Comparison of ENCODE assay signal across 8 cellular contexts in genomic region chr3:185932213-185932612, GRCh38. TPM values are rescaled to one million over a fixed set of nuclear protein-coding genes. Genes with fewer than 3 reads are reported as not detected.
DNase-seq lines count a peak whose midpoint lies in the region; ATAC-seq, FAIRE-seq and TF ChIP-seq lines count a peak whose summit lies in the region.

No MANE protein-coding gene starts in this region.

- H3K9ac ChIP-seq in HepG2 (ENCODE audit: insufficient read depth, low read depth, low read length) (peak overlapping the region; percentile 38; the same call in 1 of the 2 replicates), astrocyte (ENCODE audit: low read length) (peak overlapping the region; percentile 21)

- H3K4me1 ChIP-seq in HepG2 (ENCODE audit: insufficient read depth, low read length) (peaks cover 68% of the 10 kb centered on the region), right lobe of liver (peaks cover 0 to 84% (median 28%) of the 10 kb centered on the region in 4 donors), astrocyte (ENCODE audit: insufficient read depth, low read length) (peaks cover 65% of the 10 kb centered on the region), aorta (ENCODE audit: control insufficient read depth in 1 of 2, insufficient read depth in 2 of 2, low read length in 2 of 2) (peaks cover 4 to 11% of the 10 kb centered on the region in 2 donors)

- in situ Hi-C loops in HepG2 (cut with HindIII; ENCODE audit: extremely low pct_ligation_motif_present, low pct_unique_long_range_greater_than_20kb) = no loop called here

- H3K4me3 Mint-ChIP-seq in astrocyte (ENCODE audit: unreplicated experiment) (peak overlapping the region; percentile 37), memory B cell (peak overlapping the region; percentile 78)

- no peaks in the 10 kb centered on the region for H3K9me3 Mint-ChIP-seq in astrocyte (ENCODE audit: unreplicated experiment)
- H3K9me3 Mint-ChIP-seq in memory B cell = no peaks in the 10 kb centered on the region

- H3K27ac ChIP-seq in HepG2 (ENCODE audit: extremely low read length, insufficient read depth, low read length) (no peak overlapping the region), right lobe of liver (peak overlapping the region in 1 of 3 donors; percentile 1), astrocyte (ENCODE audit: low read depth, low read length) (no peak overlapping the region), aorta (ENCODE audit: low read depth in 1 of 2, low read length in 2 of 2) (no peak overlapping the region)

- BruUV-seq in HepG2 (replicated peaks; lab: Mats Ljungman, UMichigan) = no TSS peak

- H3K36me3 Mint-ChIP-seq in astrocyte (ENCODE audit: low read depth, unreplicated experiment) = no peaks in the 10 kb centered on the region
- H3K36me3 Mint-ChIP-seq in memory B cell = peaks cover 8% of the 10 kb centered on the region

- H4K20me1 ChIP-seq in HepG2 (ENCODE audit: insufficient read depth, low read length) (peaks cover 97% of the 10 kb centered on the region), astrocyte (ENCODE audit: insufficient read depth, low read length) (peaks cover 100% of the 10 kb centered on the region)

- H3K4me2 ChIP-seq in HepG2 (ENCODE audit: low read depth, low read length) (peak overlapping the region; percentile 73), astrocyte (ENCODE audit: low read length) (peak overlapping the region; percentile 91)

- ATAC-seq in HepG2 (no peak), right lobe of liver (no peak), memory B cell (ENCODE audit: low read depth) (no peak), aorta (ENCODE audit: low FRiP score) (no peak), GM18520 (IDR thresholded peaks at IDR 0.05; ENCODE audit: unreplicated experiment) (no peak), GM18909 (IDR thresholded peaks at IDR 0.05; ENCODE audit: poor library complexity, unreplicated experiment) (no peak), HG02852 (IDR thresholded peaks at IDR 0.05; ENCODE audit: unreplicated experiment) (no peak)

- DNase-seq in HepG2 (ENCODE audit: low spot score) (no peak), right lobe of liver (no peak), astrocyte (ENCODE audit: low read depth) (no peak), memory B cell (ENCODE audit: low spot score in 2 of 2) (no peak), aorta (no peak)

- H3K4me1 Mint-ChIP-seq in astrocyte (ENCODE audit: low read depth, unreplicated experiment) (peaks cover 61% of the 10 kb centered on the region), memory B cell (peaks cover 64% of the 10 kb centered on the region)

- H3K27me3 Mint-ChIP-seq in astrocyte (ENCODE audit: low read depth, unreplicated experiment) (no peaks in the 10 kb centered on the region), memory B cell (no peaks in the 10 kb centered on the region)

- H3K79me2 ChIP-seq in HepG2 (ENCODE audit: insufficient read depth, low read length) (peaks cover 100% of the 10 kb centered on the region), astrocyte (ENCODE audit: insufficient read depth, low read length) (peaks cover 100% of the 10 kb centered on the region)

- TF ChIP-seq CTCF in HepG2 (CRISPR knock-in tag; IDR thresholded peaks at IDR 0.05) (no peak), right lobe of liver (IDR thresholded peaks at IDR 0.05) (no peak), astrocyte (IDR thresholded peaks at IDR 0.05; ENCODE audit: insufficient read depth, low read depth, low read length) (no peak)

- TF ChIP-seq RAD21 in HepG2 (CRISPR knock-in tag; IDR thresholded peaks at IDR 0.05) = no peak

- peaks cover 1 to 38% of the 10 kb centered on the region in 2 experiments for H3K36me3 ChIP-seq in HepG2 (replicated peaks in 1 of 2; ENCODE audit: control insufficient read depth in 1 of 2, insufficient read depth in 2 of 2, low read length in 2 of 2)
- peaks cover 0 to 2% (median 0%) of the 10 kb centered on the region in 4 donors for H3K36me3 ChIP-seq in right lobe of liver
- peaks cover 15% of the 10 kb centered on the region for H3K36me3 ChIP-seq in astrocyte (ENCODE audit: insufficient read depth, low read length)
- H3K36me3 ChIP-seq in aorta (ENCODE audit: control insufficient read depth in 1 of 2, insufficient read depth in 2 of 2, low read length in 1 of 2) = no peaks in the 10 kb centered on the region

- TF ChIP-seq EP300 in HepG2 (IDR thresholded peaks at IDR 0.05; ENCODE audit: low read depth in 2 of 2, low read length in 2 of 2) (no peak), HepG2 (CRISPR knock-in tag; IDR thresholded peaks at IDR 0.05; ENCODE audit: borderline replicate concordance) (no peak)

- H3K9me3 ChIP-seq in HepG2 (ENCODE audit: low read length) (no peaks in the 10 kb centered on the region), right lobe of liver (no peaks in the 10 kb centered on the region), astrocyte (ENCODE audit: insufficient read depth, low read depth, low read length) (no peaks in the 10 kb centered on the region), aorta (ENCODE audit: control insufficient read depth, low read length) (no peaks in the 10 kb centered on the region)

- TF ChIP-seq POLR2A in HepG2 (IDR thresholded peaks at IDR 0.05; ENCODE audit: insufficient read depth in 1 of 2, low read depth in 2 of 2, low read length in 2 of 2) (no peak), right lobe of liver (IDR thresholded peaks at IDR 0.05) (no peak)

- H3K27me3 ChIP-seq in HepG2 (ENCODE audit: control insufficient read depth in 1 of 2, insufficient read depth in 2 of 2, low read length in 2 of 2) (no peaks in the 10 kb centered on the region; a peak in 1 of 5 replicates), right lobe of liver (no peaks in the 10 kb centered on the region), astrocyte (ENCODE audit: insufficient read depth, low read length) (no peaks in the 10 kb centered on the region), aorta (ENCODE audit: control insufficient read depth in 1 of 2, insufficient read depth in 2 of 2, low read length in 1 of 2) (no peaks in the 10 kb centered on the region)

- FAIRE-seq in HepG2 (lab: Jason Lieb, UNC) = peak; percentile 12
- no peak for FAIRE-seq in astrocyte (lab: Jason Lieb, UNC)

- 2% methylated on average over 5 of the region's 5 CpGs for WGBS in HepG2 (ENCODE audit: low lambda C conversion rate)
- 2% methylated on average over 5 of the region's 5 CpGs for WGBS in right lobe of liver (ENCODE audit: insufficient coverage, low coverage, low lambda C conversion rate, missing lambda C conversion rate)
- 2 to 4% methylated on average over 5 of the region's 5 CpGs for WGBS in aorta, 2 donors

- POLR2A ChIA-PET in HepG2 (lab: Yijun Ruan, JAX) = interaction anchor here (0.9 to 1.7 kb wide), 2 partner anchors 10 to 22 kb away, joined by 3 to 6 read pairs; no protein-coding TSS in a partner anchor

- CTCF ChIA-PET in HepG2 (lab: Yijun Ruan, JAX; ENCODE audit: low intra/inter-chr PET ratio, low total read pairs) = no interaction called here

- H3K27ac Mint-ChIP-seq in astrocyte (ENCODE audit: unreplicated experiment) = peak overlapping the region; percentile 27
- H3K27ac Mint-ChIP-seq in memory B cell = peak overlapping the region; percentile 33

- H3K4me3 ChIP-seq in HepG2 (replicated peaks in 1 of 3; ENCODE audit: insufficient read depth in 1 of 3, low read depth in 2 of 3, low read length in 3 of 3) (peak overlapping the region; percentile 85 to 97 (median 95); a peak in 4 of 6 replicates), right lobe of liver (peak overlapping the region in 1 of 3 donors; percentile 2), astrocyte (ENCODE audit: insufficient read depth, low read depth, low read length) (peak overlapping the region; percentile 36), aorta (ENCODE audit: low read length in 2 of 2) (peak overlapping the region; percentile 43 to 59)

- intact Hi-C loops in HepG2 (cut with micrococcal nuclease; ENCODE audit: unreplicated experiment) = no loop called here
- intact Hi-C loops in right lobe of liver (cut with DNase I) = no loop called here
- intact Hi-C loops in aorta (cut with DNase I) = loop anchor here in 1 of 2 donors (10.0 kb wide), 1 partner anchor 1013 kb away; no protein-coding TSS in a partner anchor

- H2AFZ ChIP-seq in HepG2 (ENCODE audit: low read length) (no peak overlapping the region), astrocyte (ENCODE audit: low read depth, low read length) (no peak overlapping the region)

TF ChIP-seq in HepG2, 621 proteins besides CTCF, POLR2A, EP300 and RAD21 (continues in another document):
- no peak for TF ChIP-seq NCOR1 (IDR thresholded peaks at IDR 0.05; ENCODE audit: borderline replicate concordance, low read length)
- no peak for TF ChIP-seq ARID2 (CRISPR knock-in tag; IDR thresholded peaks at IDR 0.05; ENCODE audit: borderline replicate concordance)

RNA-seq across cellular contexts. Expression of gene TRA2B, which starts 5.6 kb away (rescaled TPM):
- total RNA-seq in HepG2 (2016; rRNA removed; fragmentation: Illumina TruSeq; extraction: Trizol) (241 and 259 TPM in 2 replicates), right lobe of liver (10 to 100 TPM; 31.0 to 68.5 (median 49.6) TPM), astrocyte (112 and 120 TPM in 2 replicates), aorta (100 to 1,000 TPM; 104 to 150 TPM)
- total RNA-seq in HepG2 (2016; cell fraction: cytosol; rRNA removed; fragmentation: Illumina TruSeq; extraction: Trizol; ENCODE audit: low read depth) = 38.2 and 46.4 TPM in 2 replicates
- total RNA-seq in HepG2 (2016; cell fraction: insoluble cytoplasmic fraction; rRNA removed; fragmentation: Illumina TruSeq; extraction: Trizol) = 252 and 280 TPM in 2 replicates
- total RNA-seq in HepG2 (2016; cell fraction: membrane; rRNA removed; fragmentation: Illumina TruSeq; extraction: Trizol) = 76.5 and 81.0 TPM in 2 replicates
- total RNA-seq in HepG2 (2016; cell fraction: nucleus; rRNA removed; fragmentation: Illumina TruSeq; extraction: Trizol) = 391 and 395 TPM in 2 replicates
- polyA plus RNA-seq in HepG2 (2011; rRNA removed) (83.9 and 105 TPM in 2 replicates), aorta (10 to 100 TPM; 77.4 to 77.9 TPM)
- 65.0 and 65.1 TPM in 2 replicates for polyA plus RNA-seq in HepG2 (2011; cell fraction: cytosol; rRNA removed)
- 235 and 261 TPM in 2 replicates for polyA plus RNA-seq in HepG2 (2011; cell fraction: nucleus; rRNA removed)
- 62.0 and 93.0 TPM in 2 replicates for polyA plus RNA-seq in HepG2 (2012)
- 42.7 and 46.3 TPM in 2 replicates for polyA plus RNA-seq in HepG2 (2016; cell fraction: cytosol; fragmentation: Illumina TruSeq; extraction: Trizol; ENCODE audit: low read depth)
- 362 and 401 TPM in 2 replicates for polyA plus RNA-seq in HepG2 (2016; cell fraction: insoluble cytoplasmic fraction; fragmentation: Illumina TruSeq; extraction: Trizol; ENCODE audit: low read depth)
- 75.5 and 84.5 TPM in 2 replicates for polyA plus RNA-seq in HepG2 (2016; cell fraction: membrane; fragmentation: Illumina TruSeq; extraction: Trizol; ENCODE audit: low read depth)
- polyA plus RNA-seq in HepG2 (2016; cell fraction: nucleus; fragmentation: Illumina TruSeq; extraction: Trizol; ENCODE audit: insufficient read depth, low read depth) = 261 and 267 TPM in 2 replicates
- 162 and 478 TPM in 2 replicates for polyA minus RNA-seq in HepG2 (2011; rRNA and poly(A)+ RNA removed; ENCODE audit: low replicate concordance)
- 95.7 and 153 TPM in 2 replicates for polyA minus RNA-seq in HepG2 (2011; cell fraction: cytosol; rRNA and poly(A)+ RNA removed)
- 674 and 713 TPM in 2 replicates for polyA minus RNA-seq in HepG2 (2011; cell fraction: nucleus; rRNA and poly(A)+ RNA removed)
